ENCODE assay signal across 16 cellular contexts in genomic region chr11:43582024-43582836, GRCh38.
A peak's percentile ranks its signal among the peaks of the same experiment; 100 is the strongest.
DNase-seq lines count a peak whose midpoint lies in the region; ATAC-seq and TF ChIP-seq lines count a peak whose summit lies in the region.
"Had no signal": no experiment of that assay in that cellular context is flagged by ENCODE, and none has a peak within 500 bp of the region (broad histone marks: within the 10 kb centered on the region; RNA-seq: fewer than 3 reads in every experiment).

No MANE protein-coding gene starts in this region.

- H3K27ac Mint-ChIP-seq in activated naive CD8-positive, alpha-beta T cell treated with anti-CD3 and anti-CD28 coated beads for 36 hours, result no peak overlapping the region
- no peak overlapping the region for H3K27ac Mint-ChIP-seq in stimulated activated naive B cell treated with anti-CD40 and anti-IgM and Interleukin-4, amounts not matched to agents 10 μg/mL and 1 μg/mL and 100 μg/mL, for 72 hours
- H3K27ac Mint-ChIP-seq: activated naive CD8-positive, alpha-beta T cell; stimulated activated naive CD8-positive, alpha-beta T cell treated with anti-CD3 and anti-CD28 coated beads, Interleukin-15, Interleukin-2, amounts not matched to agents 100 ng/mL and 50 ng/mL, for 24 hours had no signal

- H3K4me1 ChIP-seq in left ventricle myocardium inferior (peaks cover 50% of the 10 kb centered on the region), right atrium auricular region (peaks cover 0 to 45% of the 10 kb centered on the region in 2 donors), BE2C (no peaks in the 10 kb centered on the region)

- H3K27me3 Mint-ChIP-seq in activated naive CD8-positive, alpha-beta T cell treated with anti-CD3 and anti-CD28 coated beads for 36 hours, result peaks cover 91% of the 10 kb centered on the region
- peaks cover 79 to 93% of the 10 kb centered on the region in 2 donors for H3K27me3 Mint-ChIP-seq in stimulated activated naive B cell treated with anti-CD40 and anti-IgM and Interleukin-4, amounts not matched to agents 10 μg/mL and 1 μg/mL and 100 μg/mL, for 72 hours

- H3K27ac ChIP-seq in left ventricle myocardium inferior (replicated peaks), result no peak overlapping the region
- H3K27ac ChIP-seq in right atrium auricular region, result no peak overlapping the region
- H3K27ac ChIP-seq: epithelial cell of prostate had no signal

- TF ChIP-seq CTCF in left ventricle myocardium inferior (IDR thresholded peaks at IDR 0.05; ENCODE audit: borderline replicate concordance) (no peak), right atrium auricular region (IDR thresholded peaks at IDR 0.05) (no peak), BE2C (IDR thresholded peaks at IDR 0.05; ENCODE audit: low read depth, low read length) (no peak)

- peak overlapping the region; percentile 25 for H3K4me3 Mint-ChIP-seq in activated naive CD8-positive, alpha-beta T cell treated with anti-CD3 and anti-CD28 coated beads for 36 hours
- peak overlapping the region; percentile 85 to 88 for H3K4me3 Mint-ChIP-seq in stimulated activated naive B cell treated with anti-CD40 and anti-IgM and Interleukin-4, amounts not matched to agents 10 μg/mL and 1 μg/mL and 100 μg/mL, for 72 hours
- H3K4me3 Mint-ChIP-seq: stimulated activated naive CD8-positive, alpha-beta T cell treated with anti-CD3 and anti-CD28 coated beads, Interleukin-15, Interleukin-2, amounts not matched to agents 100 ng/mL and 50 ng/mL, for 24 hours had no signal

- H3K9me3 ChIP-seq in left ventricle myocardium inferior (replicated peaks) (no peaks in the 10 kb centered on the region), right atrium auricular region (no peaks in the 10 kb centered on the region), BE2C (no peaks in the 10 kb centered on the region)

- DNase-seq in left ventricle myocardium inferior (no peak), right atrium auricular region (ENCODE audit: low spot score) (no peak), left kidney (ENCODE audit: low read depth, low spot score) (peak; percentile 10), BE2C (no peak)
- DNase-seq in activated naive CD8-positive, alpha-beta T cell treated with anti-CD3 and anti-CD28 coated beads for 36 hours, result no peak
- DNase-seq in stimulated activated naive B cell treated with anti-CD40 and anti-IgM and Interleukin-4, amounts not matched to agents 10 μg/mL and 1 μg/mL and 100 μg/mL, for 72 hours, result no peak
- DNase-seq: activated CD4-positive, CD25-positive, alpha-beta regulatory T cell; activated CD8-positive, alpha-beta memory T cell treated with anti-CD3 and anti-CD28 coated beads, Interleukin-2, amount 50 U/mL, for 48 hours; cerebellar nuclear complex; NCI-H345 had no signal

- H3K4me1 Mint-ChIP-seq in activated naive CD8-positive, alpha-beta T cell treated with anti-CD3 and anti-CD28 coated beads for 36 hours, result peaks cover 29% of the 10 kb centered on the region
- H3K4me1 Mint-ChIP-seq in stimulated activated naive B cell treated with anti-CD40 and anti-IgM and Interleukin-4, amounts not matched to agents 10 μg/mL and 1 μg/mL and 100 μg/mL, for 72 hours, result peaks cover 31 to 55% of the 10 kb centered on the region in 2 donors

- no peaks in the 10 kb centered on the region for H3K36me3 Mint-ChIP-seq in activated naive CD8-positive, alpha-beta T cell treated with anti-CD3 and anti-CD28 coated beads for 36 hours
- H3K36me3 Mint-ChIP-seq in stimulated activated naive B cell treated with anti-CD40 and anti-IgM and Interleukin-4, amounts not matched to agents 10 μg/mL and 1 μg/mL and 100 μg/mL, for 72 hours, result peaks cover under 1 to 3% of the 10 kb centered on the region in 2 donors
- H3K36me3 Mint-ChIP-seq: activated naive CD8-positive, alpha-beta T cell had no signal

- H3K9me3 Mint-ChIP-seq in activated naive CD8-positive, alpha-beta T cell treated with anti-CD3 and anti-CD28 coated beads for 36 hours, result no peaks in the 10 kb centered on the region
- peaks cover under 1 to 1% of the 10 kb centered on the region in 2 donors for H3K9me3 Mint-ChIP-seq in stimulated activated naive B cell treated with anti-CD40 and anti-IgM and Interleukin-4, amounts not matched to agents 10 μg/mL and 1 μg/mL and 100 μg/mL, for 72 hours
- H3K9me3 Mint-ChIP-seq: stimulated activated naive CD8-positive, alpha-beta T cell treated with anti-CD3 and anti-CD28 coated beads, Interleukin-15, Interleukin-2, amounts not matched to agents 100 ng/mL and 50 ng/mL, for 24 hours had no signal

- H3K4me3 ChIP-seq in left ventricle myocardium inferior (peak overlapping the region; percentile 73), right atrium auricular region (no peak overlapping the region), BE2C (ENCODE audit: low read depth, low read length) (no peak overlapping the region)
- H3K4me3 ChIP-seq: K562 had no signal

- ATAC-seq in stimulated activated naive B cell treated with anti-CD40 and anti-IgM and Interleukin-4, amounts not matched to agents 10 μg/mL and 1 μg/mL and 100 μg/mL, for 72 hours (replicated peaks), result no peak
- ATAC-seq in GM21447 (IDR thresholded peaks at IDR 0.05; ENCODE audit: unreplicated experiment), result no peak
- ATAC-seq in HG03520 (IDR thresholded peaks at IDR 0.05; ENCODE audit: unreplicated experiment), result no peak
- ATAC-seq: K562 had no signal

- peaks cover 98% of the 10 kb centered on the region for H3K27me3 ChIP-seq in left ventricle myocardium inferior (ENCODE audit: low read depth)
- peaks cover 20 to 35% of the 10 kb centered on the region in 2 donors for H3K27me3 ChIP-seq in right atrium auricular region
- peaks cover 30% of the 10 kb centered on the region for H3K27me3 ChIP-seq in BE2C

- H3K36me3 ChIP-seq in left ventricle myocardium inferior, result no peaks in the 10 kb centered on the region
- H3K36me3 ChIP-seq in right atrium auricular region, result no peaks in the 10 kb centered on the region
- no peaks in the 10 kb centered on the region for H3K36me3 ChIP-seq in BE2C

- intact Hi-C loops in left ventricle myocardium inferior (cut with micrococcal nuclease), result no loop called here
